In the genomic region with DNA sequence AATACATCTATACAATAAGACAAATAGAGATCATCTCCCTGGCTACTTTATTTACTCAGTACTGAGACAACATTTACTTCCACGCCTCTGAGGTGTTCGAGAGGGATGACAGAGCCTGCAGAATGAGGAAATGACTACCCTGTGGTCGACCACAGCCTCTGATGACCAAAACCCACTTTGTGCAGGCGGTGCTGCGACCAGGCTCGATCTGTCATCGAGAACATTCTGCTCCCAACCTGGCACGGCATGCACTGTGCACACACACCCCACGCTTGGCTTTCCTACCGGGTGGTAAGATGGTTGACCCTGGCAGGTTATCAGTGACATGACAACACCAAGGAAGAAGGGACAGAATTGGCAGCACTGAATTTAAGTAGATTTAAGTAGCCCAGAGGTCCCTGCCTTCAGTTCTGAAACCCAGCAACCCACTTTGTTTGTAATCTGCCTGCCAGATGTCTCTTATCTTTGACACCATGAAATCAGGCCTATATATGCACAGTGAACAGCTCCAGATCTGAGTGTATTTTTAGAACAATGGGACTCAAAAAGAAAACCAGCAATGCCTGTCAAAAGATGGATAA, we compare ENCODE assay signal across 8 cellular contexts. TPM values are rescaled to one million over a fixed set of nuclear protein-coding genes. Genes with fewer than 3 reads are reported as not detected.
DNase-seq lines count a peak whose midpoint lies in the region; ATAC-seq and TF ChIP-seq lines count a peak whose summit lies in the region.

No MANE protein-coding gene starts in this region.

- H3K23ac ChIP-seq in IMR-90 (ENCODE audit: low read depth, low read length): no peak overlapping the region
- H3K23ac ChIP-seq in neuronal stem cell (ENCODE audit: low read depth, low read length, poor library complexity): peak overlapping the region; percentile 60

- no peak overlapping the region for H4K5ac ChIP-seq in IMR-90 (ENCODE audit: low read depth, low read length)

- H2BK15ac ChIP-seq in IMR-90 (ENCODE audit: low read depth, low read length): no peak overlapping the region
- H2BK15ac ChIP-seq in neuronal stem cell (ENCODE audit: low read length): no peak overlapping the region

- H2AK5ac ChIP-seq in IMR-90 (ENCODE audit: low read depth, low read length) (no peak overlapping the region), neuronal stem cell (ENCODE audit: low read depth, low read length) (no peak overlapping the region)

- H3K36me3 ChIP-seq in IMR-90 (ENCODE audit: control insufficient read depth, insufficient read depth, low read length) (peaks cover 12% of the 10 kb centered on the region), neuronal stem cell (replicated peaks in 1 of 2; ENCODE audit: control insufficient read depth in 2 of 2, insufficient read depth in 2 of 2, low read length in 2 of 2) (peaks cover 22 to 95% of the 10 kb centered on the region in 2 donors)

- peaks cover 18% of the 10 kb centered on the region for H3K9me1 ChIP-seq in IMR-90 (ENCODE audit: insufficient read depth, low read length)

- POLR2A ChIA-PET in IMR-90 (lab: Charles Lee; ENCODE audit: unreplicated experiment): no interaction called here

- DNase-seq in GF-D8 (lab: John Stamatoyannopoulos, UW) (peak; percentile 61), IMR-90 (peak; percentile 78), neuronal stem cell (ENCODE audit: low spot score) (no peak), GOT3 (lab: John Stamatoyannopoulos, UW) (no peak), NCI-H1930 (lab: John Stamatoyannopoulos, UW) (no peak)
- DNase-seq in effector CD4-positive, alpha-beta T cell: peak; percentile 17

- peak overlapping the region; percentile 62; the same call in 1 of the 2 replicates for H2BK20ac ChIP-seq in IMR-90 (ENCODE audit: low read depth, low read length)

- H3K14ac ChIP-seq in IMR-90 (replicated peaks; ENCODE audit: low read depth, low read length): no peak overlapping the region
- no peak overlapping the region for H3K14ac ChIP-seq in neuronal stem cell (ENCODE audit: low read length)

- no peak for TF ChIP-seq POLR2A in IMR-90 (IDR thresholded peaks at IDR 0.05; ENCODE audit: low read depth, low read length)

- no peak for TF ChIP-seq CTCF in IMR-90 (conservative IDR thresholded peaks at IDR 0.05; ENCODE audit: low read depth, low read length)

- H3K9me3 ChIP-seq in IMR-90 (ENCODE audit: control insufficient read depth, insufficient read depth, low read length) (no peaks in the 10 kb centered on the region), neuronal stem cell (replicated peaks in 1 of 2; ENCODE audit: control insufficient read depth in 2 of 2, insufficient read depth in 1 of 2, low read depth in 1 of 2, low read length in 2 of 2) (no peaks in the 10 kb centered on the region)

- ATAC-seq in GM21528 (IDR thresholded peaks at IDR 0.05; ENCODE audit: low FRiP score, unreplicated experiment) (peak; percentile 87), IMR-90 (ENCODE audit: low read depth) (peak; percentile 36)
- peak; percentile 88 to 92 for ATAC-seq in activated CD4-positive, CD25-positive, alpha-beta regulatory T cell treated with anti-CD3 and anti-CD28 coated beads, Interleukin-2, amount 50 U/mL, for 24 hours

- CTCF ChIA-PET in IMR-90 (lab: Yijun Ruan, JAX): interaction anchor here (0.7 kb wide), 1 partner anchor 426 kb away, joined by 3 read pairs; no protein-coding TSS in a partner anchor

- no peak overlapping the region for H2BK5ac ChIP-seq in IMR-90 (ENCODE audit: low read depth, low read length, poor library complexity, severe bottlenecking)
- no peak overlapping the region for H2BK5ac ChIP-seq in neuronal stem cell (ENCODE audit: low read length)

- H3K79me1 ChIP-seq in IMR-90 (ENCODE audit: low read depth in 1 of 2, low read length in 2 of 2) (peaks cover 0 to 17% of the 10 kb centered on the region in 2 experiments; a peak in 1 of 4 replicates), neuronal stem cell (ENCODE audit: low read depth, low read length) (no peaks in the 10 kb centered on the region)

- H4K8ac ChIP-seq in IMR-90 (ENCODE audit: low read depth in 2 of 2, low read length in 2 of 2): no peak overlapping the region
- no peak overlapping the region for H4K8ac ChIP-seq in neuronal stem cell (ENCODE audit: low read depth, low read length)

- no peak overlapping the region for H3K4ac ChIP-seq in IMR-90 (ENCODE audit: low read depth, low read length)
- H3K4ac ChIP-seq in neuronal stem cell (ENCODE audit: low read length): no peak overlapping the region

- no peak overlapping the region for H2AK9ac ChIP-seq in IMR-90 (replicated peaks; ENCODE audit: low read depth, low read length, poor library complexity)

- H3K4me2 ChIP-seq in IMR-90 (ENCODE audit: low read depth, low read length): peak overlapping the region; percentile 67
- H3K4me2 ChIP-seq in neuronal stem cell (ENCODE audit: insufficient read depth, low read length, poor library complexity, severe bottlenecking): no peak overlapping the region

- H3K56ac ChIP-seq in IMR-90 (ENCODE audit: extremely low read depth, insufficient read depth, low read length): no peak overlapping the region

- in situ Hi-C loops in IMR-90 (cut with MboI; ENCODE audit: low sequenced_read_pairs): loop anchor here (5.0 kb wide), 1 partner anchor 423 kb away; no protein-coding TSS in a partner anchor

- dilution Hi-C loops in IMR-90 (cut with HindIII; ENCODE audit: low sequenced_read_pairs, unreplicated experiment): no loop called here

- no TSS peak for BruUV-seq in IMR-90 (replicated peaks; lab: Mats Ljungman, UMichigan)

- H2AFZ ChIP-seq in IMR-90 (replicated peaks; ENCODE audit: low read length, poor library complexity) (no peak overlapping the region), neuronal stem cell (ENCODE audit: low read length) (no peak overlapping the region)

- no peak for TF ChIP-seq RAD21 in IMR-90 (IDR thresholded peaks at IDR 0.05; ENCODE audit: low read length)

- H2BK120ac ChIP-seq in IMR-90 (ENCODE audit: low read depth, low read length): no peak overlapping the region
- H2BK120ac ChIP-seq in neuronal stem cell (ENCODE audit: low read depth, low read length): no peak overlapping the region

- H3K27ac ChIP-seq in IMR-90 (ENCODE audit: insufficient read depth, low read length): peak overlapping the region; percentile 12; the same call in 1 of the 2 replicates
- H3K27ac ChIP-seq in neuronal stem cell (replicated peaks; ENCODE audit: low read length): no peak overlapping the region

- H3K4me3 ChIP-seq in IMR-90 (ENCODE audit: insufficient read depth, low read depth, low read length) (no peak overlapping the region), neuronal stem cell (ENCODE audit: low read length in 2 of 2) (no peak overlapping the region)

- intact Hi-C loops in IMR-90 (cut with micrococcal nuclease): loop anchor here (10.0 kb wide), 1 partner anchor 166 kb away; no protein-coding TSS in a partner anchor

- WGBS in IMR-90 (ENCODE audit: extremely low coverage in 2 of 2, insufficient read length in 1 of 2), 2 experiments: no CpG with 5 or more reads among the region's 10 CpGs
- no CpG with 5 or more reads among the region's 10 CpGs for WGBS in neuronal stem cell (ENCODE audit: extremely low coverage in 2 of 2, insufficient read length in 2 of 2, insufficient replicate concordance in 1 of 2), 2 donors

- H3K9ac ChIP-seq in IMR-90 (ENCODE audit: low read depth, low read length) (no peak overlapping the region), neuronal stem cell (ENCODE audit: low read depth, low read length, poor library complexity) (peak overlapping the region; percentile 44)

- H3K27me3 ChIP-seq in IMR-90 (ENCODE audit: control insufficient read depth, insufficient read depth, low read length) (no peaks in the 10 kb centered on the region), neuronal stem cell (ENCODE audit: control insufficient read depth in 3 of 3, insufficient read depth in 3 of 3, low read depth in 1 of 3, low read length in 3 of 3) (no peaks in the 10 kb centered on the region)

- H4K20me1 ChIP-seq in IMR-90 (ENCODE audit: insufficient read depth, low read length): peaks cover 26% of the 10 kb centered on the region; the same call in 1 of the 2 replicates

- no peak overlapping the region for H3K18ac ChIP-seq in IMR-90 (ENCODE audit: low read depth, low read length)
- H3K18ac ChIP-seq in neuronal stem cell (ENCODE audit: low read length): no peak overlapping the region

- H2BK12ac ChIP-seq in neuronal stem cell (ENCODE audit: low read length): no peak overlapping the region

- H4K91ac ChIP-seq in IMR-90 (ENCODE audit: insufficient read depth, low read depth, low read length) (no peak overlapping the region), neuronal stem cell (ENCODE audit: low read depth, low read length, poor library complexity) (no peak overlapping the region)

- H3K4me1 ChIP-seq in IMR-90 (ENCODE audit: control insufficient read depth, insufficient read depth, low read length): peaks cover 29% of the 10 kb centered on the region
- H3K4me1 ChIP-seq in neuronal stem cell (ENCODE audit: control insufficient read depth in 2 of 2, insufficient read depth in 1 of 2, low read depth in 1 of 2, low read length in 2 of 2): peaks cover 9 to 13% of the 10 kb centered on the region in 2 donors

TF ChIP-seq in IMR-90, 13 proteins besides CTCF, POLR2A, EP300 and RAD21:
- TF ChIP-seq MAFK (IDR thresholded peaks at IDR 0.05; ENCODE audit: low read depth, low read length): no peak
- peak; percentile 44; the same call in 1 of the 2 replicates for TF ChIP-seq MXI1 (IDR thresholded peaks at IDR 0.05; ENCODE audit: borderline replicate concordance, low read depth, low read length)
- peak; percentile 45; the same call in 1 of the 2 replicates for TF ChIP-seq CEBPB (IDR thresholded peaks at IDR 0.05; ENCODE audit: low read depth, low read length)
TF ChIP-seq in IMR-90: peak in this region for 2.

RNA-seq across cellular contexts. Expression of gene TTI1, which starts 42.6 kb away (rescaled TPM):
- total RNA-seq in IMR-90 (2012; rRNA removed): 16.9 and 17.6 TPM in 2 replicates
- polyA plus RNA-seq in IMR-90 (2012; rRNA removed): 12.5 and 13.4 TPM in 2 replicates
- polyA plus RNA-seq in IMR-90 (2012; cell fraction: cytosol; rRNA removed): 4.6 and 6.4 TPM in 2 replicates
- polyA plus RNA-seq in IMR-90 (2012; cell fraction: nucleus; rRNA removed; ENCODE audit: low replicate concordance): 10.3 and 11.0 TPM in 2 replicates
- 24.0 TPM for polyA plus RNA-seq in neuronal stem cell (2013, experiment 1 of 2)
- 24.4 TPM for polyA plus RNA-seq in neuronal stem cell (2013, experiment 2 of 2)

RNA-seq across cellular contexts. Expression of gene RPRD1B, which starts 42.9 kb away (rescaled TPM):
- 8.4 and 9.2 TPM in 2 replicates for total RNA-seq in IMR-90 (2012; rRNA removed)
- polyA plus RNA-seq in IMR-90 (2012; rRNA removed): 7.8 and 9.9 TPM in 2 replicates
- 3.4 and 3.9 TPM in 2 replicates for polyA plus RNA-seq in IMR-90 (2012; cell fraction: cytosol; rRNA removed)
- 5.4 and 21.8 TPM in 2 replicates for polyA plus RNA-seq in IMR-90 (2012; cell fraction: nucleus; rRNA removed; ENCODE audit: low replicate concordance)
- polyA plus RNA-seq in neuronal stem cell (2013, experiment 1 of 2): 28.1 TPM
- 31.6 TPM for polyA plus RNA-seq in neuronal stem cell (2013, experiment 2 of 2)

Comparison
In these comparisons a context has a peak if more than half of its experiments do, and no peak if none do; other contexts are left out.
1. DNase-seq: peak in GF-D8 (single experiment), IMR-90 (single experiment) and effector CD4-positive, alpha-beta T cell (single experiment); none in neuronal stem cell (single experiment), GOT3 (single experiment) and NCI-H1930 (0 of 2).
2. ATAC-seq: peak in every context shown above with its lines; median percentile 90 in activated CD4-positive, CD25-positive, alpha-beta regulatory T cell treated with anti-CD3 and anti-CD28 coated beads, Interleukin-2, amount 50 U/mL, for 24 hours; 87 in GM21528; 36 in IMR-90.